ENCODE assay signal across 8 cellular contexts in the genomic region with DNA sequence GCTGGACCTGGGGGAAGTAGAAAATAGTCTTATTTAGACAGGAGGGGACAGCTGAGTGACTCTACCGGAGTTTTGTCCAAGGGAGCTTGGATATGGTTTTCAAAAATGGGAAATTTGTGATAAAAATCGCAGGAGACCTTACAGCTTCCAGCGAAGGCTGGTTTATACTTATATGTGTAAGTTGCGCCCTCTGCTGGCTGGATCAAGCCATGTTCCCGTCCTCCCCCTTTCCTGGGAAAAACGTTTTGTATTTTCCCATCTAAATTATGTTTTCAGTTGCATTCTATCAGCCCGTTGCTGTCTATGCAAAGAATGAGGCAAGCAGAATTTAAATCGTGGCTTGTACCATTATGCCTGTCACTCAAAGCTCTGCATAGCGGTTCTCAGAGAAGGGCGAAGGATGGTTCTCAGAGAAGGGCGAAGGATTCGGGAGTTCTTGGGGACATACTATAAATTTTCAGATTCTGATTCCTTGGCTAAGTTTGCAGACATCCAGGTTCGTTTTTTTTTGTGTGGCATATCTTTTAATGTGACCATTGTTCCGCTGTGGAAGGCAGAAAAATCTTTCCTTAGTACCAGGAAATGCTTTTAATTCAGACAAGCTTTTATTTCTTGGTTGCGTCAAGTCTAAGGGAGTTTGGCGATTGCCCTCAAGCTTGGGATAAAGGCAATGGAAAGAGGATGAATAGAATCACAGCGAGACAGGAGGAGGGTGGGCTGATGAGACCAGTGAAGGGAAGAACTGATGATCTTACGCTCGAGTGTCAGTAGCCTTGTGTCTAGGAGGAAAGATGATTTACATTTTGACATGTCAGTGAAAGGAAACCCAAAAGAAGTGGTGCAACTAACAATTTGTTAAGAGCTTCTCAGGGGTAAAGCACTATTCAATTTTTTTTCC.
DNase-seq lines count a peak whose midpoint lies in the region; ATAC-seq and TF ChIP-seq lines count a peak whose summit lies in the region.

No MANE protein-coding gene starts in this region.

- H3K79me2 ChIP-seq in fibroblast of lung (ENCODE audit: control insufficient read depth, insufficient read depth, low read length) (no peaks in the 10 kb centered on the region), neural cell (replicated peaks; ENCODE audit: insufficient read depth, low read length) (no peaks in the 10 kb centered on the region)

- H3K9ac ChIP-seq in fibroblast of lung (ENCODE audit: insufficient read depth, low read length) (no peak overlapping the region), neural cell (ENCODE audit: low read length) (peak overlapping the region; percentile 60)

- H3K4me1 ChIP-seq in fibroblast of lung (ENCODE audit: control insufficient read depth, extremely low read depth, insufficient read depth, low read length) = no peaks in the 10 kb centered on the region
- no peaks in the 10 kb centered on the region for H3K4me1 ChIP-seq in tibial nerve

- H3K36me3 ChIP-seq in fibroblast of lung (ENCODE audit: control insufficient read depth, insufficient read depth, low read length) (no peaks in the 10 kb centered on the region), neural cell (ENCODE audit: insufficient read depth, low read length) (no peaks in the 10 kb centered on the region), tibial nerve (no peaks in the 10 kb centered on the region)

- no peak for TF ChIP-seq POLR2A in tibial nerve (IDR thresholded peaks at IDR 0.05)

- no peaks in the 10 kb centered on the region for H3F3A ChIP-seq in neural cell (ENCODE audit: insufficient read depth, low read length, poor library complexity, severe bottlenecking)

- peak; percentile 77 for TF ChIP-seq CTCF in AG09309 (IDR thresholded peaks at IDR 0.05; ENCODE audit: control insufficient read depth, insufficient read depth, low read depth, low read length, missing control alignments)
- peak; percentile 59 to 68 for TF ChIP-seq CTCF in fibroblast of lung (conservative IDR thresholded peaks at IDR 0.05 in 1 of 2, IDR thresholded peaks at IDR 0.05 in 1 of 2; ENCODE audit: low read depth in 1 of 2, low read length in 2 of 2)
- TF ChIP-seq CTCF in neural cell (IDR thresholded peaks at IDR 0.05; ENCODE audit: poor library complexity, severe bottlenecking) = peak; percentile 79
- peak; percentile 40 to 69 (median 64) for TF ChIP-seq CTCF in tibial nerve (IDR thresholded peaks at IDR 0.05)

- TF ChIP-seq RAD21 in neural cell (conservative IDR thresholded peaks at IDR 0.05) = peak; percentile 82

- H3K27ac ChIP-seq in fibroblast of lung (ENCODE audit: insufficient read depth, low read length) (no peak overlapping the region), neural cell (ENCODE audit: low read length) (peak overlapping the region; percentile 78), tibial nerve (no peak overlapping the region)

- H3K9me3 ChIP-seq in fibroblast of lung (ENCODE audit: control insufficient read depth, insufficient read depth, low read depth, low read length) = no peaks in the 10 kb centered on the region
- no peaks in the 10 kb centered on the region for H3K9me3 ChIP-seq in neural cell (ENCODE audit: low read length)
- no peaks in the 10 kb centered on the region for H3K9me3 ChIP-seq in tibial nerve

- no peaks in the 10 kb centered on the region for H3K27me3 ChIP-seq in fibroblast of lung (ENCODE audit: control insufficient read depth, insufficient read depth, low read length)
- no peaks in the 10 kb centered on the region for H3K27me3 ChIP-seq in neural cell (ENCODE audit: insufficient read depth, low read depth, low read length)
- peaks cover 0 to 21% of the 10 kb centered on the region in 2 donors for H3K27me3 ChIP-seq in tibial nerve

- ATAC-seq in HG02623 (IDR thresholded peaks at IDR 0.05; ENCODE audit: unreplicated experiment) = no peak

- no peaks in the 10 kb centered on the region for H3K9me2 ChIP-seq in neural cell (ENCODE audit: insufficient read depth, low read length)

- H2AFZ ChIP-seq in fibroblast of lung (ENCODE audit: low read length) = no peak overlapping the region
- no peak overlapping the region for H2AFZ ChIP-seq in neural cell (ENCODE audit: low read depth, low read length)

- H4K20me1 ChIP-seq in fibroblast of lung (ENCODE audit: control insufficient read depth, extremely low read depth, insufficient read depth, low read length) = no peaks in the 10 kb centered on the region
- H4K20me1 ChIP-seq in neural cell (ENCODE audit: insufficient read depth) = no peaks in the 10 kb centered on the region

- whole genome bisulfite sequencing in tibial nerve, 2 donors = 7 to 23% methylated on average over 18 to 19 of the region's 19 CpGs

- H3K4me2 ChIP-seq in fibroblast of lung (ENCODE audit: extremely low read depth, insufficient read depth, low read length) = peak overlapping the region; percentile 62
- peak overlapping the region; percentile 48 for H3K4me2 ChIP-seq in neural cell (ENCODE audit: low read length)

- H3K4me3 ChIP-seq in AG09309 (ENCODE audit: control insufficient read depth, low read depth, low read length) = peak overlapping the region; percentile 6; the same call in 1 of the 2 replicates
- H3K4me3 ChIP-seq in fibroblast of lung (replicated peaks in 1 of 4; ENCODE audit: control extremely low read depth in 1 of 4, insufficient read depth in 1 of 4, low read depth in 3 of 4, low read length in 4 of 4) = peak overlapping the region in 1 of 4 experiments; percentile 23
- H3K4me3 ChIP-seq in neural cell (ENCODE audit: low read length) = peak overlapping the region; percentile 60
- H3K4me3 ChIP-seq in tibial nerve = no peak overlapping the region

- DNase-seq in AG09309 (ENCODE audit: low read depth) = peak; percentile 20
- peak; percentile 2 for DNase-seq in GM19238 (ENCODE audit: insufficient read length, low spot score)
- peak; percentile 78 for DNase-seq in NCI-H2227 (lab: John Stamatoyannopoulos, UW; ENCODE audit: unreplicated experiment)
- peak; percentile 60 for DNase-seq in activated CD8-positive, alpha-beta memory T cell treated with anti-CD3 and anti-CD28 coated beads for 24 hours
- peak; percentile 36 to 66 for DNase-seq in fibroblast of lung (ENCODE audit: low read depth in 2 of 2)
- peak; percentile 49 to 68 for DNase-seq in tibial nerve (ENCODE audit: low spot score in 2 of 2)

- TF ChIP-seq EP300 in neural cell (conservative IDR thresholded peaks at IDR 0.05; ENCODE audit: poor library complexity, severe bottlenecking) (peak; percentile 16), tibial nerve (IDR thresholded peaks at IDR 0.05) (no peak)

TF ChIP-seq in neural cell, 6 proteins besides CTCF, POLR2A, EP300 and RAD21:
- no peak for TF ChIP-seq EZH2 (IDR thresholded peaks at IDR 0.05; ENCODE audit: borderline replicate concordance, insufficient read depth, low read length, poor library complexity, severe bottlenecking)
- TF ChIP-seq, protein P1, sequence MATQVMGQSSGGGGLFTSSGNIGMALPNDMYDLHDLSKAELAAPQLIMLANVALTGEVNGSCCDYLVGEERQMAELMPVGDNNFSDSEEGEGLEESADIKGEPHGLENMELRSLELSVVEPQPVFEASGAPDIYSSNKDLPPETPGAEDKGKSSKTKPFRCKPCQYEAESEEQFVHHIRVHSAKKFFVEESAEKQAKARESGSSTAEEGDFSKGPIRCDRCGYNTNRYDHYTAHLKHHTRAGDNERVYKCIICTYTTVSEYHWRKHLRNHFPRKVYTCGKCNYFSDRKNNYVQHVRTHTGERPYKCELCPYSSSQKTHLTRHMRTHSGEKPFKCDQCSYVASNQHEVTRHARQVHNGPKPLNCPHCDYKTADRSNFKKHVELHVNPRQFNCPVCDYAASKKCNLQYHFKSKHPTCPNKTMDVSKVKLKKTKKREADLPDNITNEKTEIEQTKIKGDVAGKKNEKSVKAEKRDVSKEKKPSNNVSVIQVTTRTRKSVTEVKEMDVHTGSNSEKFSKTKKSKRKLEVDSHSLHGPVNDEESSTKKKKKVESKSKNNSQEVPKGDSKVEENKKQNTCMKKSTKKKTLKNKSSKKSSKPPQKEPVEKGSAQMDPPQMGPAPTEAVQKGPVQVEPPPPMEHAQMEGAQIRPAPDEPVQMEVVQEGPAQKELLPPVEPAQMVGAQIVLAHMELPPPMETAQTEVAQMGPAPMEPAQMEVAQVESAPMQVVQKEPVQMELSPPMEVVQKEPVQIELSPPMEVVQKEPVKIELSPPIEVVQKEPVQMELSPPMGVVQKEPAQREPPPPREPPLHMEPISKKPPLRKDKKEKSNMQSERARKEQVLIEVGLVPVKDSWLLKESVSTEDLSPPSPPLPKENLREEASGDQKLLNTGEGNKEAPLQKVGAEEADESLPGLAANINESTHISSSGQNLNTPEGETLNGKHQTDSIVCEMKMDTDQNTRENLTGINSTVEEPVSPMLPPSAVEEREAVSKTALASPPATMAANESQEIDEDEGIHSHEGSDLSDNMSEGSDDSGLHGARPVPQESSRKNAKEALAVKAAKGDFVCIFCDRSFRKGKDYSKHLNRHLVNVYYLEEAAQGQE (IDR thresholded peaks at IDR 0.05; ENCODE audit: borderline replicate concordance) = peak; percentile 84
- TF ChIP-seq POLR2AphosphoS5 (IDR thresholded peaks at IDR 0.05) = peak; percentile 9
- no peak for TF ChIP-seq MXI1 (conservative IDR thresholded peaks at IDR 0.05; ENCODE audit: poor library complexity, severe bottlenecking)
- TF ChIP-seq SMC3 (conservative IDR thresholded peaks at IDR 0.05; ENCODE audit: poor library complexity) = peak; percentile 85

Comparison
In these comparisons a context has a peak if more than half of its experiments do, and no peak if none do; other contexts are left out.
1. DNase-seq: peak in every context shown above with its lines; median percentile 78 in NCI-H2227; 60 in activated CD8-positive, alpha-beta memory T cell treated with anti-CD3 and anti-CD28 coated beads for 24 hours; 58 in tibial nerve; 51 in fibroblast of lung; 20 in AG09309; 2 in GM19238.
2. H3K4me3 ChIP-seq: peak in AG09309 (single experiment) and neural cell (single experiment); none in tibial nerve (0 of 4).
3. Peak in every context shown above with its lines, with median percentiles within 50 percentile points of each other: CTCF ChIP-seq.